Comparison of ENCODE assay signal across 9 cellular contexts in the genomic region with DNA sequence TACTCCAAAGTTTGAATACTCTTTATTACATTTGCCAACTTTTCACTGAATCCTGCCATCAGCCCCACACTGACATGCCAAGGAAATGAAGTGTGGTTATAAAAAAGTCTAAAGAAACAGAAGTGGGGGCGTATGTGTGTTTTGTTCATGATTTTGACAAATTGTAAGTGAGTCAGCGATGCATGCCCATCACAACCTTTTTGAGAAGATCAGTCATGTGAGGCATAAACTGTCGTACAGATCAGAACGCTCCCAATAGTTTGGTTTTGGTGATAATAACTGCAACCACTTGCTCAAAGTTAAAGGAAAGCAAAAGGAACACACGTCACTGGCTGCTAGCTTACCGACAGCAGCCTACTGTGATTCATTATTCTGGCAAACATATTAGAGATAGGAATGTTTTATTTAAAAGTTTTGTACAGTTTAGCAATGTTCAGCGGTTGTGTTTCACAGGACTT.
A peak's percentile ranks its signal among the peaks of the same experiment; 100 is the strongest.
DNase-seq lines count a peak whose midpoint lies in the region; ATAC-seq, FAIRE-seq and TF ChIP-seq lines count a peak whose summit lies in the region.
"Had no signal": no experiment of that assay in that cellular context is flagged by ENCODE, and none has a peak within 500 bp of the region (broad histone marks: within the 10 kb centered on the region; RNA-seq: fewer than 3 reads in every experiment).

No MANE protein-coding gene starts in this region.

- TF ChIP-seq CTCF in foreskin keratinocyte (conservative IDR thresholded peaks at IDR 0.05): no peak
- TF ChIP-seq CTCF in smooth muscle cell (IDR thresholded peaks at IDR 0.05; ENCODE audit: borderline replicate concordance, insufficient read depth, poor library complexity, severe bottlenecking): no peak
- no peak for TF ChIP-seq CTCF in D721Med (IDR thresholded peaks at IDR 0.05; ENCODE audit: insufficient read depth, missing control alignments)

- H3K4me2 ChIP-seq in smooth muscle cell: peak overlapping the region; percentile 43

- H3K9me3 ChIP-seq in smooth muscle cell (replicated peaks; ENCODE audit: low read depth): no peaks in the 10 kb centered on the region
- H3K9me3 ChIP-seq: right lobe of liver had no signal

- peak; percentile 27 for DNase-seq in RPMI7951 (ENCODE audit: low read depth)
- peak; percentile 77 for DNase-seq in foreskin keratinocyte
- DNase-seq in smooth muscle cell (lab: John Stamatoyannopoulos, UW; ENCODE audit: unreplicated experiment): no peak
- DNase-seq in NCI-H2107 treated with DMSO at 0.1 percent for 48 hours (lab: John Stamatoyannopoulos, UW; ENCODE audit: unreplicated experiment): no peak
- no peak for DNase-seq in left colon
- no peak for DNase-seq in D721Med (ENCODE audit: insufficient read length, low spot score)
- DNase-seq: cortex of kidney, right lobe of liver had no signal

- H3K27me3 ChIP-seq in foreskin keratinocyte: no peaks in the 10 kb centered on the region
- no peaks in the 10 kb centered on the region for H3K27me3 ChIP-seq in smooth muscle cell (ENCODE audit: low read depth)
- H3K27me3 ChIP-seq: right lobe of liver had no signal

- H3K4me1 ChIP-seq in foreskin keratinocyte: peaks cover 37% of the 10 kb centered on the region
- H3K4me1 ChIP-seq in smooth muscle cell (ENCODE audit: low read depth): no peaks in the 10 kb centered on the region
- H3K4me1 ChIP-seq: right lobe of liver had no signal

- ATAC-seq in GM19351 (IDR thresholded peaks at IDR 0.05; ENCODE audit: unreplicated experiment): peak; percentile 44
- peak; percentile 41 for ATAC-seq in foreskin keratinocyte
- ATAC-seq in left colon: no peak

- no peak for FAIRE-seq in D721Med (lab: Jason Lieb, UNC)

- no peaks in the 10 kb centered on the region for H4K20me1 ChIP-seq in smooth muscle cell (ENCODE audit: low read depth)

- H3F3A ChIP-seq in smooth muscle cell (ENCODE audit: low read depth): no peaks in the 10 kb centered on the region

- peak overlapping the region; percentile 9 for H3K4me3 ChIP-seq in smooth muscle cell
- H3K4me3 ChIP-seq: right lobe of liver had no signal

- peak overlapping the region; percentile 65 for H2AFZ ChIP-seq in smooth muscle cell (ENCODE audit: low read depth)

- intact Hi-C loops in left colon (cut with DNase I, micrococcal nuclease): no loop called here

- 72% methylated on average over 7 of the region's 7 CpGs for WGBS in smooth muscle cell (ENCODE audit: low lambda C conversion rate)

- H3K36me3 ChIP-seq in smooth muscle cell (ENCODE audit: low read depth): no peaks in the 10 kb centered on the region
- H3K36me3 ChIP-seq: right lobe of liver had no signal

- no peaks in the 10 kb centered on the region for H3K79me2 ChIP-seq in smooth muscle cell (ENCODE audit: low read depth)

- H3K27ac ChIP-seq in foreskin keratinocyte (peak overlapping the region; percentile 61), smooth muscle cell (ENCODE audit: low read depth) (no peak overlapping the region)
- H3K27ac ChIP-seq: right lobe of liver had no signal

- H3K9ac ChIP-seq in smooth muscle cell (ENCODE audit: low read depth): no peak overlapping the region

Comparison
In these comparisons a context has a peak if more than half of its experiments do, and no peak if none do; other contexts are left out.
1. DNase-seq: peak in RPMI7951 (single experiment) and foreskin keratinocyte (2 of 2); none in smooth muscle cell (single experiment), NCI-H2107 treated with DMSO at 0.1 percent for 48 hours (single experiment), left colon (0 of 2) and D721Med (single experiment).